8 cellular contexts compared by ENCODE assay signal in the genomic region with DNA sequence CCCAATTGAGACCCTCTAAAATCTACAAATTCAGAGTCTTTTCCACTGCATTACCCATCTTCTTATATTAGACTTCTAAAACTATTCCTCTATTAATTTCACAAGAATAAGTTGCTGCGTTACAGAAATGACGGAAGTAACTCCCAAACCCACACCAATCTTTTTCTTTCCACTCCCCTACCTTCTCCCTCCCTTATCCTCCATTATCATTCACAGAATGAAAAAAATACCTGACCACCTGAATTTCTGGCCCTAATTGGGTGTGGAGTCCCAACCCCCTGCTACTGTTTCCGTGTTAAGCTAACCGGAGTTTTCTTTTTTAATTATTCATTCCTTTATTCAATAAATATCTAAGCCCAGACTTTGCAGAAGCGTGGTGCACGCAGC. TPM values are rescaled to one million over a fixed set of nuclear protein-coding genes. Genes with fewer than 3 reads are reported as not detected.
DNase-seq lines count a peak whose midpoint lies in the region; ATAC-seq and TF ChIP-seq lines count a peak whose summit lies in the region.

No MANE protein-coding gene starts in this region.

- intact Hi-C loops in A673 (cut with micrococcal nuclease; ENCODE audit: unreplicated experiment) (loop anchor here (2.0 kb wide), 1 partner anchor 32 kb away; no protein-coding TSS in a partner anchor), tibial artery (cut with DNase I; ENCODE audit: low total_unique reads) (loop anchor here (10.0 kb wide), 1 partner anchor 58 kb away; a partner anchor contains a TSS)

- peak; percentile 4 for ATAC-seq in GM18858 (IDR thresholded peaks at IDR 0.05; ENCODE audit: unreplicated experiment)

- no TSS peak for BruUV-seq in A673 (replicated peaks; lab: Mats Ljungman, UMichigan)

- no peak for TF ChIP-seq CTCF in A673 (conservative IDR thresholded peaks at IDR 0.05; ENCODE audit: low read depth, low read length)
- TF ChIP-seq CTCF in tibial artery (IDR thresholded peaks at IDR 0.05): no peak

- peak overlapping the region; percentile 81 for H3K4me3 ChIP-seq in A673 (ENCODE audit: low read depth, low read length, poor library complexity, severe bottlenecking)
- peak overlapping the region; percentile 72 to 77 for H3K4me3 ChIP-seq in tibial artery

- H3K27ac ChIP-seq in A673 (ENCODE audit: low read depth, low read length, poor library complexity, severe bottlenecking): peak overlapping the region; percentile 88
- H3K27ac ChIP-seq in angular gyrus (ENCODE audit: low read depth, low read length): peak overlapping the region; percentile 76
- H3K27ac ChIP-seq in layer of hippocampus (ENCODE audit: low read depth, low read length): peak overlapping the region; percentile 75
- peak overlapping the region; percentile 82 to 87 for H3K27ac ChIP-seq in tibial artery

- H3K36me3 ChIP-seq in A673 (ENCODE audit: insufficient read depth, low read length, poor library complexity, severe bottlenecking) (no peaks in the 10 kb centered on the region), tibial artery (no peaks in the 10 kb centered on the region)

- POLR2A ChIA-PET in A673 (lab: Charles Lee; ENCODE audit: low non-redundant PET): no interaction called here

- DNase-seq in A673 (ENCODE audit: low spot score): no peak
- peak; percentile 17 for DNase-seq in HuH-7 (ENCODE audit: low spot score)
- DNase-seq in tibial artery: no peak
- DNase-seq in NCI-H2227 (lab: John Stamatoyannopoulos, UW; ENCODE audit: unreplicated experiment): no peak
- no peak for DNase-seq in stimulated activated CD4-positive, alpha-beta T cell treated with anti-CD3 and anti-CD28 coated beads, Interleukin-15, amount 100 ng/mL, for 24 hours

- CTCF ChIA-PET in A673 (lab: Charles Lee): interaction anchor here (0.8 kb wide), 1 partner anchor 218 kb away, joined by 3 read pairs; no protein-coding TSS in a partner anchor

- H3K9me3 ChIP-seq in A673 (ENCODE audit: low read depth, low read length, poor library complexity, severe bottlenecking) (no peaks in the 10 kb centered on the region), tibial artery (no peaks in the 10 kb centered on the region)

- no peaks in the 10 kb centered on the region for H3K27me3 ChIP-seq in A673 (replicated peaks; ENCODE audit: insufficient read depth, low read depth, low read length, poor library complexity)
- H3K27me3 ChIP-seq in layer of hippocampus (ENCODE audit: control insufficient read depth, insufficient read depth, low read length): no peaks in the 10 kb centered on the region
- H3K27me3 ChIP-seq in tibial artery: peaks cover 0 to 2% of the 10 kb centered on the region in 2 donors

- peaks cover 9% of the 10 kb centered on the region for H3K4me1 ChIP-seq in A673 (ENCODE audit: insufficient read depth, low read length, poor library complexity, severe bottlenecking)
- H3K4me1 ChIP-seq in tibial artery: peaks cover 0 to 24% (median 5%) of the 10 kb centered on the region in 4 donors

RNA-seq across cellular contexts. Expression of a gene that starts 0.6 kb away (rescaled TPM):
- total RNA-seq in A673 (2021): 65.1 and 66.1 TPM in 2 replicates
